2 cellular contexts compared by ENCODE assay signal in genomic region chr11:110431212-110432073, GRCh38.
TF ChIP-seq lines count a peak whose summit lies in the region.

No MANE protein-coding gene starts in this region.

TF ChIP-seq in HCT116, 20 proteins besides CTCF, POLR2A, EP300 and RAD21 (continued from another document):
- TF ChIP-seq ZBTB33 (IDR thresholded peaks at IDR 0.05; ENCODE audit: extremely low read depth, insufficient replicate concordance, low read length) (no peak), POLR2AphosphoS5 (IDR thresholded peaks at IDR 0.05; ENCODE audit: low read depth, low read length) (no peak), SRF (IDR thresholded peaks at IDR 0.05; ENCODE audit: low read depth) (no peak), ELF1 (IDR thresholded peaks at IDR 0.05; ENCODE audit: borderline replicate concordance, low read depth) (no peak), EZH2phosphoT487 (IDR thresholded peaks at IDR 0.05; ENCODE audit: borderline replicate concordance) (no peak), CEBPB (IDR thresholded peaks at IDR 0.05; ENCODE audit: low read depth) (no peak)
TF ChIP-seq in HCT116: peak in this region for 0.

TF ChIP-seq in WTC11, 78 proteins besides CTCF, POLR2A, EP300 and RAD21 (continued from another document):
- TF ChIP-seq, protein P1, sequence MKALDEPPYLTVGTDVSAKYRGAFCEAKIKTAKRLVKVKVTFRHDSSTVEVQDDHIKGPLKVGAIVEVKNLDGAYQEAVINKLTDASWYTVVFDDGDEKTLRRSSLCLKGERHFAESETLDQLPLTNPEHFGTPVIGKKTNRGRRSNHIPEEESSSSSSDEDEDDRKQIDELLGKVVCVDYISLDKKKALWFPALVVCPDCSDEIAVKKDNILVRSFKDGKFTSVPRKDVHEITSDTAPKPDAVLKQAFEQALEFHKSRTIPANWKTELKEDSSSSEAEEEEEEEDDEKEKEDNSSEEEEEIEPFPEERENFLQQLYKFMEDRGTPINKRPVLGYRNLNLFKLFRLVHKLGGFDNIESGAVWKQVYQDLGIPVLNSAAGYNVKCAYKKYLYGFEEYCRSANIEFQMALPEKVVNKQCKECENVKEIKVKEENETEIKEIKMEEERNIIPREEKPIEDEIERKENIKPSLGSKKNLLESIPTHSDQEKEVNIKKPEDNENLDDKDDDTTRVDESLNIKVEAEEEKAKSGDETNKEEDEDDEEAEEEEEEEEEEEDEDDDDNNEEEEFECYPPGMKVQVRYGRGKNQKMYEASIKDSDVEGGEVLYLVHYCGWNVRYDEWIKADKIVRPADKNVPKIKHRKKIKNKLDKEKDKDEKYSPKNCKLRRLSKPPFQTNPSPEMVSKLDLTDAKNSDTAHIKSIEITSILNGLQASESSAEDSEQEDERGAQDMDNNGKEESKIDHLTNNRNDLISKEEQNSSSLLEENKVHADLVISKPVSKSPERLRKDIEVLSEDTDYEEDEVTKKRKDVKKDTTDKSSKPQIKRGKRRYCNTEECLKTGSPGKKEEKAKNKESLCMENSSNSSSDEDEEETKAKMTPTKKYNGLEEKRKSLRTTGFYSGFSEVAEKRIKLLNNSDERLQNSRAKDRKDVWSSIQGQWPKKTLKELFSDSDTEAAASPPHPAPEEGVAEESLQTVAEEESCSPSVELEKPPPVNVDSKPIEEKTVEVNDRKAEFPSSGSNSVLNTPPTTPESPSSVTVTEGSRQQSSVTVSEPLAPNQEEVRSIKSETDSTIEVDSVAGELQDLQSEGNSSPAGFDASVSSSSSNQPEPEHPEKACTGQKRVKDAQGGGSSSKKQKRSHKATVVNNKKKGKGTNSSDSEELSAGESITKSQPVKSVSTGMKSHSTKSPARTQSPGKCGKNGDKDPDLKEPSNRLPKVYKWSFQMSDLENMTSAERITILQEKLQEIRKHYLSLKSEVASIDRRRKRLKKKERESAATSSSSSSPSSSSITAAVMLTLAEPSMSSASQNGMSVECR (CRISPR knock-in tag; IDR thresholded peaks at IDR 0.05; ENCODE audit: borderline replicate concordance) = no peak
- TF ChIP-seq CBFB (CRISPR knock-in tag; IDR thresholded peaks at IDR 0.05; ENCODE audit: low read depth) (no peak), ZNF416 (CRISPR knock-in tag; IDR thresholded peaks at IDR 0.05) (no peak), NFE2L1 (CRISPR knock-in tag; IDR thresholded peaks at IDR 0.05) (no peak), ZNF121 (CRISPR knock-in tag; IDR thresholded peaks at IDR 0.05) (no peak), ZBTB21 (CRISPR knock-in tag; IDR thresholded peaks at IDR 0.05; ENCODE audit: borderline replicate concordance) (no peak), ZNF396 (CRISPR knock-in tag; IDR thresholded peaks at IDR 0.05; ENCODE audit: borderline replicate concordance) (no peak)
